Comparison of ENCODE assay signal across 15 cellular contexts in the genomic region with DNA sequence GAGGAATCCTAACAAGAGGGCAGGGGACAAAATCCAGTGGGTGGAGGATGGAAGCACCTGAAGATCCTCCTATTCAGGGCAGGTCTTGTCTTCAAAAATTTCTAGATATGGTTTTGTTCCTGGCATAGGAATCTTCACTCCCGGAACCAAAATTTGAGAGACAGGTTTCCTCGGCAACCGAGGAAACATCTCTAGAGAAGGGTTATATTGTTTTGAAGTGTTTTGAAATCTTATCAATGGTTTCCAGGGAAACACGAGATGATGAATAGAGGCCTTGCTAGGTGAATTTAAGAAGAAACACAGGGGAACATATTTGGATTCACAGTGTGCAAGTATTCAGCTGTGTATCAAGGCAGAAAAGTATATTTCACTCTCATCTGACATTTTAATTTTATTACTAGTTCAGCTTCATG.
DNase-seq lines count a peak whose midpoint lies in the region; ATAC-seq and TF ChIP-seq lines count a peak whose summit lies in the region.
"Had no signal": no experiment of that assay in that cellular context is flagged by ENCODE, and none has a peak within 500 bp of the region (broad histone marks: within the 10 kb centered on the region; RNA-seq: fewer than 3 reads in every experiment).

No MANE protein-coding gene starts in this region.

- no peak for ATAC-seq in activated naive CD4-positive, alpha-beta T cell treated with anti-CD3 and anti-CD28 coated beads, Interleukin-2, amount 50 U/mL, for 72 hours
- no peak for ATAC-seq in activated naive CD8-positive, alpha-beta T cell treated with anti-CD3 and anti-CD28 coated beads, Interleukin-2, amount 50 U/mL, for 24 hours
- ATAC-seq: activated CD8-positive, alpha-beta T cell treated with anti-CD3 and anti-CD28 coated beads for 36 hours; stimulated activated effector memory CD8-positive, alpha-beta T cell treated with anti-CD3 and anti-CD28 coated beads, Interleukin-12 subunit alpha, Interleukin-12 subunit beta, amount 100 ng/mL, for 72 hours had no signal

- peak overlapping the region; percentile 69 to 81 (median 79) for H3K27ac ChIP-seq in esophagus muscularis mucosa (replicated peaks in 1 of 4)
- H3K27ac ChIP-seq in MM.1S (ENCODE audit: low read length) = no peak overlapping the region
- H3K27ac ChIP-seq: colonic mucosa, neutrophil, skin epidermis had no signal

- no peaks in the 10 kb centered on the region for H3K9me3 ChIP-seq in esophagus muscularis mucosa
- no peaks in the 10 kb centered on the region for H3K9me3 ChIP-seq in MM.1S (replicated peaks; ENCODE audit: insufficient read depth, low read length)
- H3K9me3 ChIP-seq: colonic mucosa, neutrophil had no signal

- H3K27me3 ChIP-seq in esophagus muscularis mucosa (no peaks in the 10 kb centered on the region), MM.1S (replicated peaks; ENCODE audit: insufficient read depth, low read length) (no peaks in the 10 kb centered on the region)
- H3K27me3 ChIP-seq: colonic mucosa had no signal

- no peaks in the 10 kb centered on the region for H3F3A ChIP-seq in MM.1S (ENCODE audit: insufficient read depth, low read length)

- no peaks in the 10 kb centered on the region for H3K36me3 Mint-ChIP-seq in nephron (ENCODE audit: low read depth)
- H3K36me3 Mint-ChIP-seq in activated naive CD4-positive, alpha-beta T cell treated with anti-CD3 and anti-CD28 coated beads, Interleukin-2, amount 50 U/mL, for 72 hours = no peaks in the 10 kb centered on the region
- no peaks in the 10 kb centered on the region for H3K36me3 Mint-ChIP-seq in activated naive CD8-positive, alpha-beta T cell treated with anti-CD3 and anti-CD28 coated beads, Interleukin-2, amount 50 U/mL, for 24 hours (ENCODE audit: low read depth)
- H3K36me3 Mint-ChIP-seq: stimulated activated effector memory CD8-positive, alpha-beta T cell treated with anti-CD3 and anti-CD28 coated beads, Interleukin-12 subunit alpha, Interleukin-12 subunit beta, amount 100 ng/mL, for 72 hours had no signal

- no peaks in the 10 kb centered on the region for H4K20me1 ChIP-seq in MM.1S (ENCODE audit: insufficient read depth, low read length)

- H3K9ac ChIP-seq in MM.1S (ENCODE audit: low read length) = no peak overlapping the region

- H3K27ac Mint-ChIP-seq in nephron = peak overlapping the region; percentile 12 to 70 (median 33)
- H3K27ac Mint-ChIP-seq in activated naive CD4-positive, alpha-beta T cell treated with anti-CD3 and anti-CD28 coated beads, Interleukin-2, amount 50 U/mL, for 72 hours = no peak overlapping the region
- no peak overlapping the region for H3K27ac Mint-ChIP-seq in activated naive CD8-positive, alpha-beta T cell treated with anti-CD3 and anti-CD28 coated beads, Interleukin-2, amount 50 U/mL, for 24 hours
- H3K27ac Mint-ChIP-seq: activated CD8-positive, alpha-beta T cell treated with anti-CD3 and anti-CD28 coated beads for 36 hours; activated T-helper 1 cell treated with anti-CD3 and anti-CD28 coated beads, Interleukin-12 subunit alpha, Interleukin-12 subunit beta, Interleukin-2, Interleukin-4 antibody, amounts not matched to agents 30 ng/mL and 10 ng/mL and 1 ng/mL, durations not matched to agents 14 hours and 24 hours and 36 hours; stimulated activated effector memory CD8-positive, alpha-beta T cell treated with anti-CD3 and anti-CD28 coated beads, Interleukin-12 subunit alpha, Interleukin-12 subunit beta, amount 100 ng/mL, for 72 hours had no signal

- peak in 1 of 3 experiments; percentile 10 for TF ChIP-seq CTCF in esophagus muscularis mucosa (IDR thresholded peaks at IDR 0.05)
- TF ChIP-seq CTCF in nephron (IDR thresholded peaks at IDR 0.05; ENCODE audit: unreplicated experiment in 3 of 3) = no peak
- no peak for TF ChIP-seq CTCF in MM.1S (IDR thresholded peaks at IDR 0.05; ENCODE audit: low read length)

- H3K4me1 Mint-ChIP-seq in nephron = peaks cover 36% of the 10 kb centered on the region
- no peaks in the 10 kb centered on the region for H3K4me1 Mint-ChIP-seq in activated naive CD8-positive, alpha-beta T cell treated with anti-CD3 and anti-CD28 coated beads, Interleukin-2, amount 50 U/mL, for 24 hours
- H3K4me1 Mint-ChIP-seq: stimulated activated effector memory CD8-positive, alpha-beta T cell treated with anti-CD3 and anti-CD28 coated beads, Interleukin-12 subunit alpha, Interleukin-12 subunit beta, amount 100 ng/mL, for 72 hours had no signal

- no peak overlapping the region for H2AFZ ChIP-seq in MM.1S (ENCODE audit: low read length)

- no peaks in the 10 kb centered on the region for H3K79me2 ChIP-seq in MM.1S (ENCODE audit: low read length)

- no peaks in the 10 kb centered on the region for H3K36me3 ChIP-seq in esophagus muscularis mucosa
- no peaks in the 10 kb centered on the region for H3K36me3 ChIP-seq in MM.1S (replicated peaks; ENCODE audit: insufficient read depth, low read length)
- H3K36me3 ChIP-seq: colonic mucosa, neutrophil had no signal

- WGBS in esophagus muscularis mucosa = 31% methylated on average over 4 of the region's 4 CpGs

- no peak for TF ChIP-seq EP300 in esophagus muscularis mucosa (IDR thresholded peaks at IDR 0.05)

- H3K4me2 ChIP-seq in MM.1S (ENCODE audit: low read depth, low read length) = no peak overlapping the region

- H3K9me3 Mint-ChIP-seq in nephron = peaks cover 3% of the 10 kb centered on the region
- H3K9me3 Mint-ChIP-seq in activated naive CD4-positive, alpha-beta T cell treated with anti-CD3 and anti-CD28 coated beads, Interleukin-2, amount 50 U/mL, for 72 hours = no peaks in the 10 kb centered on the region
- H3K9me3 Mint-ChIP-seq in activated naive CD8-positive, alpha-beta T cell treated with anti-CD3 and anti-CD28 coated beads, Interleukin-2, amount 50 U/mL, for 24 hours = peaks cover 4% of the 10 kb centered on the region
- H3K9me3 Mint-ChIP-seq: activated CD8-positive, alpha-beta T cell treated with anti-CD3 and anti-CD28 coated beads for 36 hours; activated T-helper 1 cell treated with anti-CD3 and anti-CD28 coated beads, Interleukin-12 subunit alpha, Interleukin-12 subunit beta, Interleukin-2, Interleukin-4 antibody, amounts not matched to agents 30 ng/mL and 10 ng/mL and 1 ng/mL, durations not matched to agents 14 hours and 24 hours and 36 hours had no signal

- TF ChIP-seq POLR2A in esophagus muscularis mucosa (IDR thresholded peaks at IDR 0.05; ENCODE audit: low read depth) = no peak

- peaks cover 22% of the 10 kb centered on the region for H3K27me3 Mint-ChIP-seq in nephron (ENCODE audit: low read depth)
- H3K27me3 Mint-ChIP-seq in activated naive CD8-positive, alpha-beta T cell treated with anti-CD3 and anti-CD28 coated beads, Interleukin-2, amount 50 U/mL, for 24 hours = peaks cover 13% of the 10 kb centered on the region

- H3K9me2 ChIP-seq in MM.1S (replicated peaks; ENCODE audit: insufficient read depth, low read length) = no peaks in the 10 kb centered on the region

- H3K4me1 ChIP-seq in esophagus muscularis mucosa (peaks cover 13 to 41% (median 32%) of the 10 kb centered on the region in 4 donors), MM.1S (ENCODE audit: low read length) (no peaks in the 10 kb centered on the region)
- H3K4me1 ChIP-seq: colonic mucosa had no signal

- H3K4me3 Mint-ChIP-seq in nephron = peak overlapping the region in 1 of 3 experiments; percentile 34
- H3K4me3 Mint-ChIP-seq in activated naive CD8-positive, alpha-beta T cell treated with anti-CD3 and anti-CD28 coated beads, Interleukin-2, amount 50 U/mL, for 24 hours = no peak overlapping the region
- H3K4me3 Mint-ChIP-seq: activated CD8-positive, alpha-beta T cell treated with anti-CD3 and anti-CD28 coated beads for 36 hours; activated T-helper 1 cell treated with anti-CD3 and anti-CD28 coated beads, Interleukin-12 subunit alpha, Interleukin-12 subunit beta, Interleukin-2, Interleukin-4 antibody, amounts not matched to agents 30 ng/mL and 10 ng/mL and 1 ng/mL, durations not matched to agents 14 hours and 24 hours and 36 hours; stimulated activated effector memory CD8-positive, alpha-beta T cell treated with anti-CD3 and anti-CD28 coated beads, Interleukin-12 subunit alpha, Interleukin-12 subunit beta, amount 100 ng/mL, for 72 hours had no signal

- peak overlapping the region; percentile 31 to 43 (median 38) for H3K4me3 ChIP-seq in esophagus muscularis mucosa
- no peak overlapping the region for H3K4me3 ChIP-seq in MM.1S (ENCODE audit: low read length)
- H3K4me3 ChIP-seq: colonic mucosa, skin epidermis had no signal

- intact Hi-C loops in esophagus muscularis mucosa (cut with DNase I) = no loop called here

- DNase-seq in COLO829 (ENCODE audit: low spot score) (peak; percentile 18), M059J (ENCODE audit: low read depth) (peak; percentile 56), esophagus muscularis mucosa (ENCODE audit: extremely low spot score) (no peak), MM.1S (no peak)
- DNase-seq in activated naive CD4-positive, alpha-beta T cell treated with anti-CD3 and anti-CD28 coated beads, Interleukin-2, amount 50 U/mL, for 72 hours (ENCODE audit: low spot score in 2 of 2) = no peak
- no peak for DNase-seq in activated naive CD8-positive, alpha-beta T cell treated with anti-CD3 and anti-CD28 coated beads, Interleukin-2, amount 50 U/mL, for 24 hours
- DNase-seq in activated CD4-positive, alpha-beta T cell treated with anti-CD3 and anti-CD28 coated beads for 1 hour = no peak
- DNase-seq: activated CD8-positive, alpha-beta T cell treated with anti-CD3 and anti-CD28 coated beads for 36 hours; colonic mucosa; NCI-H2107 had no signal

Comparison
In these comparisons a context has a peak if more than half of its experiments do, and no peak if none do; other contexts are left out.
1. DNase-seq: peak in COLO829 (single experiment) and M059J (single experiment); none in esophagus muscularis mucosa (single experiment), activated naive CD4-positive, alpha-beta T cell treated with anti-CD3 and anti-CD28 coated beads, Interleukin-2, amount 50 U/mL, for 72 hours (0 of 2), MM.1S (single experiment), activated naive CD8-positive, alpha-beta T cell treated with anti-CD3 and anti-CD28 coated beads, Interleukin-2, amount 50 U/mL, for 24 hours (single experiment) and activated CD4-positive, alpha-beta T cell treated with anti-CD3 and anti-CD28 coated beads for 1 hour (single experiment).
2. H3K27ac Mint-ChIP-seq: peak in nephron (3 of 3); none in activated naive CD4-positive, alpha-beta T cell treated with anti-CD3 and anti-CD28 coated beads, Interleukin-2, amount 50 U/mL, for 72 hours (0 of 2) and activated naive CD8-positive, alpha-beta T cell treated with anti-CD3 and anti-CD28 coated beads, Interleukin-2, amount 50 U/mL, for 24 hours (single experiment).